7 cellular contexts compared by ENCODE assay signal in genomic region chr11:72827650-72828049, GRCh38. TPM values are rescaled to one million over a fixed set of nuclear protein-coding genes. Genes with fewer than 3 reads are reported as not detected.
DNase-seq lines count a peak whose midpoint lies in the region; ATAC-seq, FAIRE-seq and TF ChIP-seq lines count a peak whose summit lies in the region.
"Not testable (repeated sequence)": the region's sequence is repeated elsewhere in the genome, so short reads cannot be mapped to it uniquely, and the experiment has no call there.

No MANE protein-coding gene starts in this region.

- not testable (repeated sequence) for H3K4me2 ChIP-seq in GM12878 (ENCODE audit: control insufficient read depth, insufficient read depth)

- peak; percentile 9 for FAIRE-seq in GM12892 (lab: Jason Lieb, UNC)
- peak; percentile 66 for FAIRE-seq in GM12878 (lab: Jason Lieb, UNC)

- not testable (repeated sequence) for TF ChIP-seq POLR2A in GM12892 (IDR thresholded peaks at IDR 0.05; ENCODE audit: low read depth, low read length); Peyer's patch (IDR thresholded peaks at IDR 0.05); GM12878 (IDR thresholded peaks at IDR 0.05; ENCODE audit: low read depth, low read length)

- CTCF ChIA-PET in activated CD8-positive, alpha-beta T cell treated with anti-CD3 and anti-CD28 coated beads, Interleukin-2, amount 10 ng/mL, durations not matched to agents 7 days and 5 days (lab: Charles Lee): interaction anchor here (1.1 to 2.0 kb wide), 7 partner anchors 12 to 350 kb away, joined by 3 to 12 read pairs (median 7); partner anchors contain the start of genes ATG16L2, FCHSD2 and STARD10
- CTCF ChIA-PET in GM12878 (lab: Yijun Ruan, JAX): interaction anchor here (0.9 to 8.7 kb wide), 11 partner anchors 12 to 462 kb away, joined by 3 to 128 read pairs (median 5); partner anchors contain the start of gene STARD10

- H3K27me3 Mint-ChIP-seq in activated CD8-positive, alpha-beta T cell treated with anti-CD3 and anti-CD28 coated beads, Interleukin-2, amount 10 ng/mL, durations not matched to agents 7 days and 5 days (ENCODE audit: low read depth); natural killer cell treated with Interleukin-12 subunit alpha and Interleukin-12 subunit beta and Interleukin-15 and Interleukin-18, amount 100 ng/mL, for 72 hours; stimulated activated naive CD8-positive, alpha-beta T cell treated with anti-CD3 and anti-CD28 coated beads, Interleukin-15, Interleukin-2, amounts not matched to agents 100 ng/mL and 50 ng/mL, for 24 hours: not testable (repeated sequence)
- H3K27me3 Mint-ChIP-seq in immature natural killer cell (ENCODE audit: low read depth in 3 of 3): peaks cover 4 to 19% (median 9%) of the 10 kb centered on the region in 3 donors

- not testable (repeated sequence) for H2AFZ ChIP-seq in GM12878 (ENCODE audit: control insufficient read depth, low read depth, low read length)

- H3K9ac ChIP-seq in GM12878 (ENCODE audit: control insufficient read depth, insufficient read depth, low read length): not testable (repeated sequence)

- intact Hi-C loops in GM12878 (cut with micrococcal nuclease; ENCODE audit: unreplicated experiment): not testable (repeated sequence)

- H3K4me3 ChIP-seq in Peyer's patch, GM12878: not testable (repeated sequence)

- POLR2A ChIA-PET in activated CD8-positive, alpha-beta T cell treated with anti-CD3 and anti-CD28 coated beads, Interleukin-2, amount 10 ng/mL, durations not matched to agents 7 days and 5 days (lab: Charles Lee): interaction anchor here (1.3 kb wide), 1 partner anchor 12 kb away, joined by 6 read pairs; no protein-coding TSS in a partner anchor
- POLR2A ChIA-PET in GM12878 (lab: Charles Lee): interaction anchor here (1.4 to 3.5 kb wide), 2 partner anchors 12 to 349 kb away, joined by 4 to 14 read pairs; no protein-coding TSS in a partner anchor

- SMC1A ChIA-PET in GM12878 (lab: Charles Lee; ENCODE audit: uncharacterized antibody, unreplicated experiment): interaction anchor here (0.8 to 2.3 kb wide), 4 partner anchors 14 to 350 kb away, joined by 3 to 8 read pairs (median 3); no protein-coding TSS in a partner anchor

- peak overlapping the region; percentile 53 to 88 (median 66) for H3K27ac ChIP-seq in Peyer's patch
- H3K27ac ChIP-seq in GM12878 (ENCODE audit: control insufficient read depth, insufficient read depth): not testable (repeated sequence)

- TF ChIP-seq EP300 in GM12878 (IDR thresholded peaks at IDR 0.05; ENCODE audit: borderline replicate concordance in 1 of 2, control insufficient read depth in 1 of 2, low read depth in 2 of 2, low read length in 2 of 2): not testable (repeated sequence)

- H4K20me1 ChIP-seq in GM12878 (ENCODE audit: control insufficient read depth, insufficient read depth): not testable (repeated sequence)

- peaks cover 61% of the 10 kb centered on the region for H3K36me3 Mint-ChIP-seq in activated CD8-positive, alpha-beta T cell treated with anti-CD3 and anti-CD28 coated beads, Interleukin-2, amount 10 ng/mL, durations not matched to agents 7 days and 5 days (ENCODE audit: low read depth)
- H3K36me3 Mint-ChIP-seq in immature natural killer cell; natural killer cell treated with Interleukin-12 subunit alpha and Interleukin-12 subunit beta and Interleukin-15 and Interleukin-18, amount 100 ng/mL, for 72 hours: not testable (repeated sequence)
- H3K36me3 Mint-ChIP-seq in stimulated activated naive CD8-positive, alpha-beta T cell treated with anti-CD3 and anti-CD28 coated beads, Interleukin-15, Interleukin-2, amounts not matched to agents 100 ng/mL and 50 ng/mL, for 24 hours (ENCODE audit: low read depth): peaks cover 21% of the 10 kb centered on the region

- H3K27me3 ChIP-seq in Peyer's patch; GM12878 (replicated peaks in 1 of 2; ENCODE audit: control insufficient read depth in 2 of 2, insufficient read depth in 2 of 2, low read length in 1 of 2): not testable (repeated sequence)

- in situ Hi-C loops in GM12878 (cut with MboI): loop anchor here (5.0 to 25.0 kb wide), 2 partner anchors 360 to 415 kb away; no protein-coding TSS in a partner anchor

- WGBS in GM12878 (ENCODE audit: insufficient coverage, insufficient replicate concordance, low lambda C conversion rate, missing lambda C conversion rate): 62% methylated on average over 11 of the region's 11 CpGs

- not testable (repeated sequence) for DNase-seq in GM12892 (ENCODE audit: insufficient read length); activated CD8-positive, alpha-beta T cell treated with anti-CD3 and anti-CD28 coated beads, Interleukin-2, amount 10 ng/mL, durations not matched to agents 7 days and 5 days; GM12878 (ENCODE audit: low read depth, low spot score); natural killer cell treated with Interleukin-12 subunit alpha and Interleukin-12 subunit beta and Interleukin-15 and Interleukin-18, amount 100 ng/mL, for 72 hours (ENCODE audit: low spot score)
- DNase-seq in Peyer's patch (peak in 1 of 3 donors; percentile 49), immature natural killer cell (peak; percentile 56 to 62 (median 58))

- BruUV-seq in GM12878 (replicated peaks; lab: Mats Ljungman, UMichigan): not testable (repeated sequence)

- H3K9me3 Mint-ChIP-seq in activated CD8-positive, alpha-beta T cell treated with anti-CD3 and anti-CD28 coated beads, Interleukin-2, amount 10 ng/mL, durations not matched to agents 7 days and 5 days (ENCODE audit: insufficient read depth); immature natural killer cell; natural killer cell treated with Interleukin-12 subunit alpha and Interleukin-12 subunit beta and Interleukin-15 and Interleukin-18, amount 100 ng/mL, for 72 hours; stimulated activated naive CD8-positive, alpha-beta T cell treated with anti-CD3 and anti-CD28 coated beads, Interleukin-15, Interleukin-2, amounts not matched to agents 100 ng/mL and 50 ng/mL, for 24 hours: not testable (repeated sequence)

- TF ChIP-seq CTCF in Peyer's patch (IDR thresholded peaks at IDR 0.05); GM12878 (IDR thresholded peaks at IDR 0.05 in 2 of 3, conservative IDR thresholded peaks at IDR 0.05 in 1 of 3; ENCODE audit: control insufficient read depth in 2 of 3, extremely low read depth in 1 of 3, insufficient read depth in 1 of 3, low read depth in 3 of 3, low read length in 3 of 3): not testable (repeated sequence)

- H3K4me1 ChIP-seq in Peyer's patch (peaks cover 3 to 26% (median 9%) of the 10 kb centered on the region in 4 donors), GM12878 (ENCODE audit: control insufficient read depth, insufficient read depth, low read length) (peaks cover 10% of the 10 kb centered on the region)

- not testable (repeated sequence) for ATAC-seq in activated CD8-positive, alpha-beta T cell treated with anti-CD3 and anti-CD28 coated beads, Interleukin-2, amount 10 ng/mL, durations not matched to agents 7 days and 5 days
- peak; percentile 53 for ATAC-seq in GM12878
- ATAC-seq in natural killer cell treated with Interleukin-12 subunit alpha and Interleukin-12 subunit beta and Interleukin-15 and Interleukin-18, amount 100 ng/mL, for 72 hours: peak; percentile 81 to 89

- peak overlapping the region; percentile 22 for H3K27ac Mint-ChIP-seq in activated CD8-positive, alpha-beta T cell treated with anti-CD3 and anti-CD28 coated beads, Interleukin-2, amount 10 ng/mL, durations not matched to agents 7 days and 5 days
- H3K27ac Mint-ChIP-seq in immature natural killer cell: peak overlapping the region; percentile 90 to 98 (median 96)
- H3K27ac Mint-ChIP-seq in natural killer cell treated with Interleukin-12 subunit alpha and Interleukin-12 subunit beta and Interleukin-15 and Interleukin-18, amount 100 ng/mL, for 72 hours: peak overlapping the region; percentile 81 to 90
- H3K27ac Mint-ChIP-seq in stimulated activated naive CD8-positive, alpha-beta T cell treated with anti-CD3 and anti-CD28 coated beads, Interleukin-15, Interleukin-2, amounts not matched to agents 100 ng/mL and 50 ng/mL, for 24 hours: peak overlapping the region; percentile 80

- not testable (repeated sequence) for H3K4me3 Mint-ChIP-seq in activated CD8-positive, alpha-beta T cell treated with anti-CD3 and anti-CD28 coated beads, Interleukin-2, amount 10 ng/mL, durations not matched to agents 7 days and 5 days; stimulated activated naive CD8-positive, alpha-beta T cell treated with anti-CD3 and anti-CD28 coated beads, Interleukin-15, Interleukin-2, amounts not matched to agents 100 ng/mL and 50 ng/mL, for 24 hours
- peak overlapping the region; percentile 30 to 77 (median 47) for H3K4me3 Mint-ChIP-seq in immature natural killer cell
- peak overlapping the region; percentile 62 for H3K4me3 Mint-ChIP-seq in natural killer cell treated with Interleukin-12 subunit alpha and Interleukin-12 subunit beta and Interleukin-15 and Interleukin-18, amount 100 ng/mL, for 72 hours

- H3K79me2 ChIP-seq in GM12878 (ENCODE audit: control insufficient read depth, insufficient read depth, low read length): not testable (repeated sequence)

- RAD21 ChIA-PET in GM12878 (lab: Charles Lee; ENCODE audit: unreplicated experiment): interaction anchor here (0.7 to 1.6 kb wide), 12 partner anchors 12 to 415 kb away, joined by 3 to 10 read pairs (median 4); partner anchors contain the start of gene STARD10

- H3K9me3 ChIP-seq in Peyer's patch; GM12878 (replicated peaks; ENCODE audit: control insufficient read depth, insufficient read depth, low read length): not testable (repeated sequence)

- H3K4me1 Mint-ChIP-seq in activated CD8-positive, alpha-beta T cell treated with anti-CD3 and anti-CD28 coated beads, Interleukin-2, amount 10 ng/mL, durations not matched to agents 7 days and 5 days (ENCODE audit: low read depth): peaks cover 25% of the 10 kb centered on the region
- H3K4me1 Mint-ChIP-seq in immature natural killer cell: peaks cover 24 to 26% of the 10 kb centered on the region in 2 donors
- peaks cover 27 to 30% of the 10 kb centered on the region in 2 donors for H3K4me1 Mint-ChIP-seq in natural killer cell treated with Interleukin-12 subunit alpha and Interleukin-12 subunit beta and Interleukin-15 and Interleukin-18, amount 100 ng/mL, for 72 hours (ENCODE audit: low read depth in 2 of 2)
- H3K4me1 Mint-ChIP-seq in stimulated activated naive CD8-positive, alpha-beta T cell treated with anti-CD3 and anti-CD28 coated beads, Interleukin-15, Interleukin-2, amounts not matched to agents 100 ng/mL and 50 ng/mL, for 24 hours (ENCODE audit: low read depth): peaks cover 14% of the 10 kb centered on the region

- H3K36me3 ChIP-seq in Peyer's patch: not testable (repeated sequence)
- peaks cover 22 to 28% of the 10 kb centered on the region in 2 experiments for H3K36me3 ChIP-seq in GM12878 (ENCODE audit: control insufficient read depth in 2 of 2, insufficient read depth in 2 of 2, low read length in 1 of 2)

- not testable (repeated sequence) for TF ChIP-seq RAD21 in GM12878 (IDR thresholded peaks at IDR 0.05; ENCODE audit: insufficient read depth, low read depth, low read length)

RNA-seq across cellular contexts. Expression of gene ATG16L2, which starts 13.4 kb away (rescaled TPM):
- polyA plus RNA-seq in GM12892 (2012; ENCODE audit: missing spikeins): 59.2 TPM
- total RNA-seq in Peyer's patch (100 to 1,000 TPM in 1 of 4 donors, 10 to 100 TPM in 3; 39.9 to 226 (median 65.0) TPM), GM12878 (2014; rRNA removed) (28.2 and 34.1 TPM in 2 replicates), GM12878 (2014; rRNA removed; fragmentation: Illumina TruSeq; extraction: Trizol) (21.5 and 24.5 TPM in 2 replicates), GM12878 (2021) (39.8 and 46.4 TPM in 2 replicates)
- 100 to 1,000 TPM; 104 to 105 TPM for total RNA-seq in activated CD8-positive, alpha-beta T cell treated with anti-CD3 and anti-CD28 coated beads, Interleukin-2, amount 10 ng/mL, durations not matched to agents 7 days and 5 days
- 378 and 421 TPM in 2 replicates for total RNA-seq in GM12878 (2013; cell fraction: nucleolus; rRNA removed)
- polyA plus RNA-seq in GM12878 (2011; ENCODE audit: low read depth): 25.1 TPM
- polyA plus RNA-seq in GM12878 (2011; rRNA removed) (49.5 and 67.7 TPM in 2 replicates), GM12878 (2014; fragmentation: Illumina TruSeq; extraction: Trizol) (35.6 and 39.8 TPM in 2 replicates), GM12878 (2014; fragmentation: Nextera tagmentation; extraction: Ambion mirVana) (1 to 10 TPM; 1.9 to 5.3 TPM), GM12878 (2014; rRNA removed) (65.4 and 67.6 TPM in 2 replicates), GM12878 (2016; fragmentation: Nextera tagmentation; extraction: Ambion mirVana) (10 to 100 TPM; 25.9 to 32.6 TPM), immature natural killer cell (10 to 100 TPM; 11.4 to 24.6 (median 18.7) TPM)
- polyA plus RNA-seq in GM12878 (2011; cell fraction: cytosol; rRNA removed): 48.3 and 70.9 TPM in 2 replicates
- polyA plus RNA-seq in GM12878 (2011; cell fraction: nucleus; rRNA removed): 785 and 840 TPM in 2 replicates
- polyA plus RNA-seq in GM12878 (2012): 49.9 and 64.4 TPM in 2 replicates
- polyA minus RNA-seq in GM12878 (2011; rRNA and poly(A)+ RNA removed): 43.8 and 50.3 TPM in 2 replicates
- 14.1 and 20.2 TPM in 2 replicates for polyA minus RNA-seq in GM12878 (2011; cell fraction: cytosol; rRNA and poly(A)+ RNA removed)
- 92.6 and 143 TPM in 2 replicates for polyA minus RNA-seq in GM12878 (2011; cell fraction: nucleus; rRNA and poly(A)+ RNA removed)
- 100 to 1,000 TPM in 1 of 2 donors, 10 to 100 TPM in 1; 74.7 to 113 TPM for total RNA-seq in natural killer cell treated with Interleukin-12 subunit alpha and Interleukin-12 subunit beta and Interleukin-15 and Interleukin-18, amount 100 ng/mL, for 72 hours

RNA-seq across cellular contexts. Expression of gene STARD10, which starts 33.8 kb away (rescaled TPM):
- polyA plus RNA-seq in GM12892 (2012; ENCODE audit: missing spikeins): 24.3 TPM
- total RNA-seq in Peyer's patch (100 to 1,000 TPM; 118 to 187 (median 168) TPM), GM12878 (2014; rRNA removed) (29.0 and 29.3 TPM in 2 replicates), GM12878 (2014; rRNA removed; fragmentation: Illumina TruSeq; extraction: Trizol) (21.7 and 22.2 TPM in 2 replicates), GM12878 (2021) (24.0 and 29.8 TPM in 2 replicates)
- total RNA-seq in activated CD8-positive, alpha-beta T cell treated with anti-CD3 and anti-CD28 coated beads, Interleukin-2, amount 10 ng/mL, durations not matched to agents 7 days and 5 days: 1 to 10 TPM; 4.0 to 4.5 TPM
- total RNA-seq in GM12878 (2013; cell fraction: nucleolus; rRNA removed): 13.8 and 14.9 TPM in 2 replicates
- 5.4 TPM for polyA plus RNA-seq in GM12878 (2011; ENCODE audit: low read depth)
- polyA plus RNA-seq in GM12878 (2011; rRNA removed) (28.0 and 43.2 TPM in 2 replicates), GM12878 (2014; fragmentation: Illumina TruSeq; extraction: Trizol) (23.7 and 24.4 TPM in 2 replicates), GM12878 (2014; fragmentation: Nextera tagmentation; extraction: Ambion mirVana) (under 1 TPM; 0.15 to 0.21 TPM), GM12878 (2014; rRNA removed) (27.8 and 36.3 TPM in 2 replicates), GM12878 (2016; fragmentation: Nextera tagmentation; extraction: Ambion mirVana) (10 to 100 TPM; 10.3 to 11.4 TPM), immature natural killer cell (10 to 100 TPM; 26.3 to 50.1 (median 35.6) TPM)
- 50.3 and 60.8 TPM in 2 replicates for polyA plus RNA-seq in GM12878 (2011; cell fraction: cytosol; rRNA removed)
- polyA plus RNA-seq in GM12878 (2011; cell fraction: nucleus; rRNA removed): 34.3 and 35.5 TPM in 2 replicates
- 18.6 and 21.8 TPM in 2 replicates for polyA plus RNA-seq in GM12878 (2012)
- 39.7 and 55.9 TPM in 2 replicates for polyA minus RNA-seq in GM12878 (2011; rRNA and poly(A)+ RNA removed)
- 10.6 and 11.8 TPM in 2 replicates for polyA minus RNA-seq in GM12878 (2011; cell fraction: cytosol; rRNA and poly(A)+ RNA removed)
- polyA minus RNA-seq in GM12878 (2011; cell fraction: nucleus; rRNA and poly(A)+ RNA removed): 11.7 and 14.1 TPM in 2 replicates
- total RNA-seq in natural killer cell treated with Interleukin-12 subunit alpha and Interleukin-12 subunit beta and Interleukin-15 and Interleukin-18, amount 100 ng/mL, for 72 hours: 10 to 100 TPM in 1 of 2 donors, 1 to 10 TPM in 1; 9.5 to 17.8 TPM

Comparison
In these comparisons a context has a peak if more than half of its experiments do, and no peak if none do; other contexts are left out.
1. H3K27ac Mint-ChIP-seq: peak in every context shown above with its lines; median percentile 96 in immature natural killer cell; 86 in natural killer cell treated with Interleukin-12 subunit alpha and Interleukin-12 subunit beta and Interleukin-15 and Interleukin-18, amount 100 ng/mL, for 72 hours; 80 in stimulated activated naive CD8-positive, alpha-beta T cell treated with anti-CD3 and anti-CD28 coated beads, Interleukin-15, Interleukin-2, amounts not matched to agents 100 ng/mL and 50 ng/mL, for 24 hours; 22 in activated CD8-positive, alpha-beta T cell treated with anti-CD3 and anti-CD28 coated beads, Interleukin-2, amount 10 ng/mL, durations not matched to agents 7 days and 5 days.